8 cellular contexts compared by ENCODE assay signal in genomic region chr5:172150514-172151425, GRCh38. TPM values are rescaled to one million over a fixed set of nuclear protein-coding genes. Genes with fewer than 3 reads are reported as not detected.
DNase-seq lines count a peak whose midpoint lies in the region; ATAC-seq and FAIRE-seq lines count a peak whose summit lies in the region.

No MANE protein-coding gene starts in this region.

- H3K9me3 Mint-ChIP-seq in activated naive CD4-positive, alpha-beta T cell treated with anti-CD3 and anti-CD28 coated beads, Interleukin-2, amount 50 U/mL, for 72 hours = peaks cover 0 to 5% of the 10 kb centered on the region in 2 donors

- peaks cover 10 to 31% of the 10 kb centered on the region in 2 donors for H3K4me1 ChIP-seq in mucosa of rectum (ENCODE audit: control insufficient read depth in 2 of 2, insufficient read depth in 2 of 2, low read length in 2 of 2)
- no peaks in the 10 kb centered on the region for H3K4me1 ChIP-seq in HAP-1

- H3K36me3 Mint-ChIP-seq in activated naive CD4-positive, alpha-beta T cell treated with anti-CD3 and anti-CD28 coated beads, Interleukin-2, amount 50 U/mL, for 72 hours = peaks cover 26 to 45% of the 10 kb centered on the region in 2 donors

- H3K9me3 ChIP-seq in mucosa of rectum (ENCODE audit: control insufficient read depth in 2 of 2, low read length in 2 of 2) (no peaks in the 10 kb centered on the region), HAP-1 (no peaks in the 10 kb centered on the region)

- FAIRE-seq in urothelium cell line (lab: Jason Lieb, UNC) = no peak

- H3K36me3 ChIP-seq in mucosa of rectum (ENCODE audit: control insufficient read depth in 2 of 2, insufficient read depth in 2 of 2, low read length in 2 of 2) (peaks cover 10 to 18% of the 10 kb centered on the region in 2 donors), HAP-1 (replicated peaks) (no peaks in the 10 kb centered on the region; the same call in 1 of the 2 replicates)

- peak overlapping the region; percentile 90 to 95 for H3K27ac Mint-ChIP-seq in activated naive CD4-positive, alpha-beta T cell treated with anti-CD3 and anti-CD28 coated beads, Interleukin-2, amount 50 U/mL, for 72 hours

- peak; percentile 62 for ATAC-seq in GM21423 (IDR thresholded peaks at IDR 0.05; ENCODE audit: unreplicated experiment)
- ATAC-seq in activated naive CD4-positive, alpha-beta T cell treated with anti-CD3 and anti-CD28 coated beads, Interleukin-2, amount 50 U/mL, for 72 hours = peak; percentile 65 to 89

- DNase-seq in EL = peak; percentile 42
- DNase-seq in KG1 (lab: John Stamatoyannopoulos, UW) = peak; percentile 47
- DNase-seq in activated naive CD4-positive, alpha-beta T cell treated with anti-CD3 and anti-CD28 coated beads, Interleukin-2, amount 50 U/mL, for 72 hours (ENCODE audit: low spot score in 2 of 2) = peak; percentile 32 to 76
- no peak for DNase-seq in urothelium cell line (ENCODE audit: low spot score)
- DNase-seq in NCI-H2227 treated with DMSO at 0.1 percent for 48 hours (lab: John Stamatoyannopoulos, UW) = no peak
- no peak for DNase-seq in HAP-1 (ENCODE audit: low spot score in 2 of 2)

- H3K4me3 ChIP-seq in mucosa of rectum (ENCODE audit: low read length in 2 of 2) (peak overlapping the region in 1 of 2 donors; percentile 7), HAP-1 (no peak overlapping the region)

- in situ Hi-C loops in HAP-1 (cut with MboI; ENCODE audit: low sequenced_read_pairs) = no loop called here

- no peak overlapping the region for H3K9ac ChIP-seq in mucosa of rectum (ENCODE audit: low read depth in 1 of 2, low read length in 2 of 2)

- H3K27me3 ChIP-seq in mucosa of rectum (ENCODE audit: control insufficient read depth in 2 of 2, insufficient read depth in 2 of 2, low read length in 2 of 2) = no peaks in the 10 kb centered on the region
- H3K27me3 ChIP-seq in HAP-1 (ENCODE audit: low read depth) = no peaks in the 10 kb centered on the region

- H3K27ac ChIP-seq in mucosa of rectum (ENCODE audit: low read depth in 2 of 2, low read length in 2 of 2) = peak overlapping the region; percentile 16 to 59

RNA-seq across cellular contexts. Expression of gene STK10, which starts 37.3 kb away (rescaled TPM):
- 10 to 100 TPM; 42.9 to 92.2 TPM for total RNA-seq in activated naive CD4-positive, alpha-beta T cell treated with anti-CD3 and anti-CD28 coated beads, Interleukin-2, amount 50 U/mL, for 72 hours

RNA-seq across cellular contexts. Expression of gene EFCAB9, which starts 43.2 kb away (rescaled TPM):
- total RNA-seq in activated naive CD4-positive, alpha-beta T cell treated with anti-CD3 and anti-CD28 coated beads, Interleukin-2, amount 50 U/mL, for 72 hours = not detected

Comparison
In these comparisons a context has a peak if more than half of its experiments do, and no peak if none do; other contexts are left out.
1. DNase-seq: peak in EL (single experiment), KG1 (single experiment) and activated naive CD4-positive, alpha-beta T cell treated with anti-CD3 and anti-CD28 coated beads, Interleukin-2, amount 50 U/mL, for 72 hours (2 of 2); none in urothelium cell line (single experiment), NCI-H2227 treated with DMSO at 0.1 percent for 48 hours (single experiment) and HAP-1 (0 of 2).